In the genomic region with DNA sequence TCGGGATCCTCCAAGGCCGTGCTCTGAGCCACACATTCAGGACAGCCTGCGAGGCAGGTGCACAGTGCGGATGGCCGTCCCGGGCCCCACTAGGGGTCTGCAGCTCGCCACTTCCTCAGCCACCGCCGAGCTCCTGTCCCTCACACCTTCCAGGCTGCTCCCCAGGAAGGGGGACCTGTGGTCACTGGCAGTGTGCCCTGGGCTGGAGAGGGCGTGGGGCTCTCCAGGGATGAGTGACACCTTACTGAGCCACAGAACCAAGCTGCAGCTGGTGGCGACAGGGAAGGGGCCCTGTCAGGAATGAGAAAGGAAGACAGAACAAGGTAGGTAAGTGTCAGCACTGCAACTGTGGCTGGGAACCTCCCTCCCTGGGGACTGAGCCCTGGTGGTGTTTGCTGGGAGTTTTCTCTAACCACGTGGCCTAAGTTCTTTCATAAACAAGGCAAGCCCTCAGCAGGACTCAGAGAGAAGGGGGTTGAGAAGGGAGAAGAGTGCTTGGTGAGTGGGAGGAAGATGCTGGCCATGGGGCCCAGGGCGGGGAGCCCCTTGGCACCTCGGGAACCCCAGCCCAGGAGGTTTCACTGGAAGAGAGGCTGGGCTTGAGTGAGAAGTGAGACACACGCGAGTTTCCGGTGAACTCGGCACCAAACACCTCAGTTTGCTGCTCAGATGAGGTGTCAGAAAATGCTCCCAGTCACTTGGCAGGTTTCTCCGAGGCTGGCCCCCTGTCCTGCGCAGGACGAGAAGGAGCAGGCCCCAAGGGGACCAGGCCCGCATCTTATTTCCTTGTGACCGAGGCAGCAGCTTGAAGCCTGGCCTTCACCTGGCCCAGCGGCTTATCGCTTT, we compare ENCODE assay signal across 8 cellular contexts. TPM values are rescaled to one million over a fixed set of nuclear protein-coding genes. Genes with fewer than 3 reads are reported as not detected.
DNase-seq lines count a peak whose midpoint lies in the region; ATAC-seq and TF ChIP-seq lines count a peak whose summit lies in the region.

No MANE protein-coding gene starts in this region.

- intact Hi-C loops in colonic mucosa (cut with DNase I): no loop called here

- peak overlapping the region; percentile 72 to 77 for H3K27ac Mint-ChIP-seq in stimulated activated naive CD8-positive, alpha-beta T cell treated with anti-CD3 and anti-CD28 coated beads, Interleukin-15, amount 100 ng/mL, for 72 hours
- no peak overlapping the region for H3K27ac Mint-ChIP-seq in progenitor cell of endocrine pancreas

- H3K4me1 ChIP-seq in colonic mucosa: no peaks in the 10 kb centered on the region

- H3K9ac ChIP-seq in colonic mucosa (ENCODE audit: low read depth in 2 of 2, low read length in 2 of 2): no peak overlapping the region

- DNase-seq in activated effector memory CD4-positive, alpha-beta T cell treated with anti-CD3 and anti-CD28 coated beads, Interleukin-2, amount 50 U/mL, for 16 hours: peak; percentile 79
- DNase-seq in stimulated activated naive CD8-positive, alpha-beta T cell treated with anti-CD3 and anti-CD28 coated beads, Interleukin-15, amount 100 ng/mL, for 72 hours: peak; percentile 39 to 80
- no peak for DNase-seq in progenitor cell of endocrine pancreas (ENCODE audit: low spot score, unreplicated experiment)
- no peak for DNase-seq in RWPE1 (ENCODE audit: low spot score)
- no peak for DNase-seq in colonic mucosa

- POLR2A ChIA-PET in RWPE1 (lab: Yijun Ruan, JAX; ENCODE audit: low non-redundant PET): no interaction called here

- H3K9me3 Mint-ChIP-seq in stimulated activated naive CD8-positive, alpha-beta T cell treated with anti-CD3 and anti-CD28 coated beads, Interleukin-15, amount 100 ng/mL, for 72 hours: no peaks in the 10 kb centered on the region
- H3K9me3 Mint-ChIP-seq in progenitor cell of endocrine pancreas (ENCODE audit: low read depth): no peaks in the 10 kb centered on the region

- no peaks in the 10 kb centered on the region for H3K27me3 ChIP-seq in colonic mucosa

- no peaks in the 10 kb centered on the region for H3K36me3 ChIP-seq in colonic mucosa

- no peak for TF ChIP-seq CTCF in progenitor cell of endocrine pancreas (IDR thresholded peaks at IDR 0.05; ENCODE audit: unreplicated experiment)
- TF ChIP-seq CTCF in RWPE1 (conservative IDR thresholded peaks at IDR 0.05; ENCODE audit: low read depth): no peak
- no peak for TF ChIP-seq CTCF in colonic mucosa (IDR thresholded peaks at IDR 0.05)

- peaks cover 82% of the 10 kb centered on the region for H3K4me1 Mint-ChIP-seq in stimulated activated naive CD8-positive, alpha-beta T cell treated with anti-CD3 and anti-CD28 coated beads, Interleukin-15, amount 100 ng/mL, for 72 hours
- H3K4me1 Mint-ChIP-seq in progenitor cell of endocrine pancreas (ENCODE audit: low read depth): peaks cover 9% of the 10 kb centered on the region

- no peaks in the 10 kb centered on the region for H3K9me3 ChIP-seq in colonic mucosa

- no peak overlapping the region for H3K4me3 ChIP-seq in colonic mucosa

- peak overlapping the region; percentile 55 to 68 for H3K4me3 Mint-ChIP-seq in stimulated activated naive CD8-positive, alpha-beta T cell treated with anti-CD3 and anti-CD28 coated beads, Interleukin-15, amount 100 ng/mL, for 72 hours
- no peak overlapping the region for H3K4me3 Mint-ChIP-seq in progenitor cell of endocrine pancreas (ENCODE audit: low read depth)

- ATAC-seq in GM18498 (IDR thresholded peaks at IDR 0.05; ENCODE audit: unreplicated experiment): peak; percentile 66
- peak; percentile 50 for ATAC-seq in GM21447 (IDR thresholded peaks at IDR 0.05; ENCODE audit: unreplicated experiment)
- peak; percentile 40 for ATAC-seq in HG03521 (IDR thresholded peaks at IDR 0.05; ENCODE audit: unreplicated experiment)
- peak; percentile 84 for ATAC-seq in stimulated activated naive CD8-positive, alpha-beta T cell treated with anti-CD3 and anti-CD28 coated beads, Interleukin-15, amount 100 ng/mL, for 72 hours

- H3K27me3 Mint-ChIP-seq in stimulated activated naive CD8-positive, alpha-beta T cell treated with anti-CD3 and anti-CD28 coated beads, Interleukin-15, amount 100 ng/mL, for 72 hours: peaks cover 28% of the 10 kb centered on the region
- H3K27me3 Mint-ChIP-seq in progenitor cell of endocrine pancreas: peaks cover 39% of the 10 kb centered on the region

- no peaks in the 10 kb centered on the region for H3K36me3 Mint-ChIP-seq in progenitor cell of endocrine pancreas (ENCODE audit: insufficient read depth)

- H3K27ac ChIP-seq in RWPE1 (no peak overlapping the region), colonic mucosa (no peak overlapping the region)

- CTCF ChIA-PET in RWPE1 (lab: Yijun Ruan, JAX): interaction anchor here (0.5 to 1.0 kb wide), 3 partner anchors 19 to 136 kb away, joined by 3 to 4 read pairs (median 3); no protein-coding TSS in a partner anchor

RNA-seq across cellular contexts. Expression of gene IL13, which starts 5.2 kb away (rescaled TPM):
- total RNA-seq in progenitor cell of endocrine pancreas (not detected in 2 replicates), colonic mucosa (not detected)

RNA-seq across cellular contexts. Expression of gene IL4, which starts 10.6 kb away (rescaled TPM):
- not detected in 2 replicates for total RNA-seq in progenitor cell of endocrine pancreas
- total RNA-seq in colonic mucosa: not detected

Comparison
In these comparisons a context has a peak if more than half of its experiments do, and no peak if none do; other contexts are left out.
1. DNase-seq: peak in activated effector memory CD4-positive, alpha-beta T cell treated with anti-CD3 and anti-CD28 coated beads, Interleukin-2, amount 50 U/mL, for 16 hours (single experiment) and stimulated activated naive CD8-positive, alpha-beta T cell treated with anti-CD3 and anti-CD28 coated beads, Interleukin-15, amount 100 ng/mL, for 72 hours (2 of 2); none in progenitor cell of endocrine pancreas (single experiment), RWPE1 (single experiment) and colonic mucosa (single experiment).
2. Peak in every context shown above with its lines, with median percentiles within 50 percentile points of each other: ATAC-seq.